Comparison of ENCODE assay signal across 34 cellular contexts in genomic region chr1:41931578-41931977, GRCh38.
"Had no signal": no experiment of that assay in that cellular context is flagged by ENCODE, and none has a peak within 500 bp of the region (broad histone marks: within the 10 kb centered on the region; RNA-seq: fewer than 3 reads in every experiment).

No MANE protein-coding gene starts in this region.

- H3K4me3 Mint-ChIP-seq: activated B cell treated with CpG ODN at 0.5 μM for 24 hours; activated CD4-positive, alpha-beta memory T cell treated with anti-CD3 and anti-CD28 coated beads for 36 hours; activated CD4-positive, alpha-beta T cell treated with anti-CD3 and anti-CD28 coated beads, Interleukin-2, amount 10 ng/mL, durations not matched to agents 24 days and 14 days; activated CD8-positive, alpha-beta T cell treated with anti-CD3 and anti-CD28 coated beads for 36 hours; activated naive CD4-positive, alpha-beta T cell treated with anti-CD3 and anti-CD28 coated beads for 36 hours; activated naive CD8-positive, alpha-beta T cell treated with anti-CD3 and anti-CD28 coated beads for 36 hours; activated T-cell treated with anti-CD3 and anti-CD28 coated beads, Interleukin-2, amount 50 U/mL, for 4 hours; activated T-cell treated with anti-CD3 and anti-CD28 coated beads, Interleukin-2, amount 50 U/mL, for 72 hours; activated T-helper 1 cell treated with anti-CD3 and anti-CD28 coated beads, Interleukin-12 subunit alpha, Interleukin-12 subunit beta, Interleukin-2, Interleukin-4 antibody, amounts not matched to agents 30 ng/mL and 10 ng/mL and 1 ng/mL, durations not matched to agents 14 hours and 24 hours and 36 hours; activated T-helper 17 cell treated with anti-CD3 and anti-CD28 coated beads, Interleukin-2, amount 50 U/mL, for 72 hours; brain; central memory CD8-positive, alpha-beta T cell; T-helper 1 cell treated with Interleukin-12 subunit alpha and Interleukin-12 subunit beta and Interleukin-4 antibody, amounts not matched to agents 30 μg/mL and 1 μg/mL, for 36 hours; T-helper 2 cell treated with Interferon-gamma antibody and Interleukin-4, amounts not matched to agents 5 μg/mL and 100 μg/mL, for 36 hours had no signal

- H3K36me3 Mint-ChIP-seq: brain had no signal

- H3K27ac Mint-ChIP-seq: activated B cell treated with CpG ODN at 0.5 μM for 24 hours; activated CD4-positive, alpha-beta memory T cell treated with anti-CD3 and anti-CD28 coated beads for 36 hours; activated CD4-positive, alpha-beta T cell treated with anti-CD3 and anti-CD28 coated beads, Interleukin-2, amount 10 ng/mL, durations not matched to agents 24 days and 14 days; activated CD8-positive, alpha-beta T cell treated with anti-CD3 and anti-CD28 coated beads for 36 hours; activated naive CD4-positive, alpha-beta T cell treated with anti-CD3 and anti-CD28 coated beads for 36 hours; activated naive CD4-positive, alpha-beta T cell treated with anti-CD3 and anti-CD28 coated beads, Interleukin-2, amount 50 U/mL, for 72 hours; activated naive CD8-positive, alpha-beta T cell treated with anti-CD3 and anti-CD28 coated beads for 36 hours; activated T-cell treated with anti-CD3 and anti-CD28 coated beads, Interleukin-2, amount 50 U/mL, for 72 hours; activated T-helper 1 cell treated with anti-CD3 and anti-CD28 coated beads, Interleukin-12 subunit alpha, Interleukin-12 subunit beta, Interleukin-2, Interleukin-4 antibody, amounts not matched to agents 30 ng/mL and 10 ng/mL and 1 ng/mL, durations not matched to agents 14 hours and 24 hours and 36 hours; activated T-helper 17 cell treated with anti-CD3 and anti-CD28 coated beads, Interleukin-2, amount 50 U/mL, for 72 hours; brain; T-helper 1 cell treated with Interleukin-12 subunit alpha and Interleukin-12 subunit beta and Interleukin-4 antibody, amounts not matched to agents 30 μg/mL and 1 μg/mL, for 36 hours; T-helper 2 cell treated with Interferon-gamma antibody and Interleukin-4, amounts not matched to agents 5 μg/mL and 100 μg/mL, for 36 hours had no signal

- DNase-seq: activated B cell treated with CpG ODN at 0.5 μM for 24 hours; activated CD4-positive, alpha-beta memory T cell treated with anti-CD3 and anti-CD28 coated beads for 36 hours; activated CD4-positive, alpha-beta T cell treated with anti-CD3 and anti-CD28 coated beads for 4 hours; activated CD4-positive, alpha-beta T cell treated with anti-CD3 and anti-CD28 coated beads, Interleukin-2, amount 10 ng/mL, durations not matched to agents 24 days and 14 days; activated CD4-positive, alpha-beta T cell treated with anti-CD3 and anti-CD28 coated beads, Interleukin-2, amount 50 U/mL, for 1 hour; activated CD4-positive, alpha-beta T cell treated with anti-CD3 and anti-CD28 coated beads, Interleukin-2, amount 50 U/mL, for 4 hours; activated CD4-positive, CD25-positive, alpha-beta regulatory T cell treated with anti-CD3 and anti-CD28 coated beads, Interleukin-2, amount 50 U/mL, for 72 hours; activated CD8-positive, alpha-beta memory T cell treated with anti-CD3 and anti-CD28 coated beads, Interleukin-2, amount 50 U/mL, for 4 hours; activated CD8-positive, alpha-beta T cell treated with anti-CD3 and anti-CD28 coated beads for 36 hours; activated effector memory CD4-positive, alpha-beta T cell treated with anti-CD3 and anti-CD28 coated beads, Interleukin-2, amount 50 U/mL, for 16 hours; activated gamma-delta T cell treated with Interleukin-2 at 50 U/mL for 16 hours; activated naive CD4-positive, alpha-beta T cell; activated naive CD4-positive, alpha-beta T cell treated with anti-CD3 and anti-CD28 coated beads for 36 hours; activated naive CD4-positive, alpha-beta T cell treated with anti-CD3 and anti-CD28 coated beads, Interleukin-2, amount 50 U/mL, for 16 hours; activated naive CD8-positive, alpha-beta T cell treated with anti-CD3 and anti-CD28 coated beads for 36 hours; activated T-cell treated with anti-CD3 and anti-CD28 coated beads for 4 hours; activated T-cell treated with anti-CD3 and anti-CD28 coated beads, Interleukin-2, amount 50 U/mL, for 1 hour; activated T-cell treated with anti-CD3 and anti-CD28 coated beads, Interleukin-2, amount 50 U/mL, for 4 hours; activated T-cell treated with anti-CD3 and anti-CD28 coated beads, Interleukin-2, amount 50 U/mL, for 72 hours; adrenal gland; amniotic stem cell; anterior cingulate cortex; caudate nucleus; cerebellar nuclear complex; T-helper 1 cell; T-helper 2 cell; T-helper 9 cell had no signal

- H3K27me3 Mint-ChIP-seq: activated CD4-positive, alpha-beta memory T cell treated with anti-CD3 and anti-CD28 coated beads for 36 hours; activated CD8-positive, alpha-beta T cell treated with anti-CD3 and anti-CD28 coated beads for 36 hours; activated naive CD8-positive, alpha-beta T cell treated with anti-CD3 and anti-CD28 coated beads for 36 hours; activated T-helper 17 cell treated with anti-CD3 and anti-CD28 coated beads, Interleukin-2, amount 50 U/mL, for 72 hours; central memory CD8-positive, alpha-beta T cell had no signal

- H3K4me1 Mint-ChIP-seq: activated B cell treated with CpG ODN at 0.5 μM for 24 hours had no signal

- H3K9me3 Mint-ChIP-seq: activated B cell treated with CpG ODN at 0.5 μM for 24 hours; activated CD4-positive, alpha-beta memory T cell treated with anti-CD3 and anti-CD28 coated beads for 36 hours; activated T-helper 17 cell treated with anti-CD3 and anti-CD28 coated beads, Interleukin-2, amount 50 U/mL, for 72 hours; central memory CD8-positive, alpha-beta T cell had no signal

- ATAC-seq: activated CD8-positive, alpha-beta T cell treated with anti-CD3 and anti-CD28 coated beads for 36 hours; activated naive CD4-positive, alpha-beta T cell treated with anti-CD3 and anti-CD28 coated beads, Interleukin-2, amount 50 U/mL, for 72 hours; activated T-cell treated with anti-CD3 and anti-CD28 coated beads, Interleukin-2, amount 50 U/mL, for 4 hours; activated T-cell treated with anti-CD3 and anti-CD28 coated beads, Interleukin-2, amount 50 U/mL, for 72 hours; activated T-helper 17 cell treated with anti-CD3 and anti-CD28 coated beads, Interleukin-2, amount 50 U/mL, for 72 hours had no signal
